Comparison of ENCODE assay signal across 1 cellular context in genomic region chr11:74949748-74950127, GRCh38.
TF ChIP-seq lines count a peak whose summit lies in the region.

No MANE protein-coding gene starts in this region.

TF ChIP-seq in WTC11, 78 proteins besides CTCF, POLR2A, EP300 and RAD21 (continued from another document):
- TF ChIP-seq, protein P1, sequence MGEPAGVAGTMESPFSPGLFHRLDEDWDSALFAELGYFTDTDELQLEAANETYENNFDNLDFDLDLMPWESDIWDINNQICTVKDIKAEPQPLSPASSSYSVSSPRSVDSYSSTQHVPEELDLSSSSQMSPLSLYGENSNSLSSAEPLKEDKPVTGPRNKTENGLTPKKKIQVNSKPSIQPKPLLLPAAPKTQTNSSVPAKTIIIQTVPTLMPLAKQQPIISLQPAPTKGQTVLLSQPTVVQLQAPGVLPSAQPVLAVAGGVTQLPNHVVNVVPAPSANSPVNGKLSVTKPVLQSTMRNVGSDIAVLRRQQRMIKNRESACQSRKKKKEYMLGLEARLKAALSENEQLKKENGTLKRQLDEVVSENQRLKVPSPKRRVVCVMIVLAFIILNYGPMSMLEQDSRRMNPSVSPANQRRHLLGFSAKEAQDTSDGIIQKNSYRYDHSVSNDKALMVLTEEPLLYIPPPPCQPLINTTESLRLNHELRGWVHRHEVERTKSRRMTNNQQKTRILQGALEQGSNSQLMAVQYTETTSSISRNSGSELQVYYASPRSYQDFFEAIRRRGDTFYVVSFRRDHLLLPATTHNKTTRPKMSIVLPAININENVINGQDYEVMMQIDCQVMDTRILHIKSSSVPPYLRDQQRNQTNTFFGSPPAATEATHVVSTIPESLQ (CRISPR knock-in tag; IDR thresholded peaks at IDR 0.05) = no peak
TF ChIP-seq in WTC11: peak in this region for 0.
